In the genomic region with DNA sequence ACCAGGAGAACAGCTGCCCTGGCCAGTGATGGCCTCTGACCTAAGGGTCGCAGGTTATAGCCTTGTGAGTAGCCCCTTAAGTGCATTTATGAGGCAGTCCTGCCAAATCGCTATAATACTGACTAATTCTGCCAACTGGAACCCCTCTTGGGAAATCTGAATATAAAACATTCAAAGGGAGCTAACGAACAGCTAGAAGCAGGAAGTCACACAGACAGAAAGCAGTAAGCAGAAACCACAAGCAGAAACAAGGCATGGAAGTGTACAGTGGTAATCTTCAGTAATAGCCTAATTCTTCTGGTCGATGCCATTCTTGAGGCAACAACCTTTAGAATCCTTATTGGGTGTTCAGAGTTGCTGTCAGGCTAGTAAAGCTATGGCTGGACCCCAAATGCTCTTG, we compare ENCODE assay signal across 14 cellular contexts.
DNase-seq lines count a peak whose midpoint lies in the region; ATAC-seq and TF ChIP-seq lines count a peak whose summit lies in the region.
"Had no signal": no experiment of that assay in that cellular context is flagged by ENCODE, and none has a peak within 500 bp of the region (broad histone marks: within the 10 kb centered on the region; RNA-seq: fewer than 3 reads in every experiment).

No MANE protein-coding gene starts in this region.

- H3K4me1 ChIP-seq in PC-9 (replicated peaks; ENCODE audit: insufficient read depth) = peaks cover 11% of the 10 kb centered on the region; the same call in 1 of the 2 replicates
- H3K4me1 ChIP-seq: upper lobe of left lung had no signal

- ATAC-seq in GM18907 (IDR thresholded peaks at IDR 0.05; ENCODE audit: unreplicated experiment) = peak; percentile 52
- ATAC-seq: naive thymus-derived CD8-positive, alpha-beta T cell had no signal

- H3K79me2 ChIP-seq in PC-9 (ENCODE audit: low read depth) = no peaks in the 10 kb centered on the region

- BruUV-seq in PC-9 (replicated peaks; lab: Mats Ljungman, UMichigan) = no TSS peak

- CTCF ChIA-PET in PC-9 (lab: Charles Lee) = no interaction called here

- DNase-seq in AG10803 (ENCODE audit: low read depth) = peak; percentile 31
- DNase-seq in PC-9 = no peak
- DNase-seq in fibroblast of pulmonary artery (ENCODE audit: low read depth) = peak; percentile 11
- no peak for DNase-seq in OCI-M2 (lab: John Stamatoyannopoulos, UW; ENCODE audit: unreplicated experiment)
- no peak for DNase-seq in NCI-H2029 (lab: John Stamatoyannopoulos, UW)
- no peak for DNase-seq in activated effector memory CD4-positive, alpha-beta T cell treated with Interleukin-2 at 50 U/mL for 16 hours
- DNase-seq in COLO668 (lab: John Stamatoyannopoulos, UW; ENCODE audit: unreplicated experiment) = no peak
- DNase-seq: activated B cell treated with CpG ODN at 0.5 μM for 24 hours; erythroblast; naive thymus-derived CD8-positive, alpha-beta T cell; NCI-H1694; NCI-H526; upper lobe of left lung had no signal

- no peaks in the 10 kb centered on the region for H3K9me2 ChIP-seq in PC-9 (ENCODE audit: insufficient read depth)

- H2AFZ ChIP-seq in PC-9 = peak overlapping the region; percentile 53; the same call in 1 of the 2 replicates

- peak overlapping the region; percentile 37; the same call in 1 of the 2 replicates for H3K4me2 ChIP-seq in PC-9

- no peaks in the 10 kb centered on the region for H4K20me1 ChIP-seq in PC-9 (ENCODE audit: insufficient read depth)

- H3K27ac ChIP-seq in PC-9 = no peak overlapping the region
- H3K27ac ChIP-seq: upper lobe of left lung had no signal

- H3K36me3 ChIP-seq in PC-9 (ENCODE audit: low read depth) = no peaks in the 10 kb centered on the region
- H3K36me3 ChIP-seq: upper lobe of left lung had no signal

- no peak for TF ChIP-seq CTCF in AG10803 (conservative IDR thresholded peaks at IDR 0.05; ENCODE audit: low read length)
- TF ChIP-seq CTCF in PC-9 (conservative IDR thresholded peaks at IDR 0.05) = no peak
- TF ChIP-seq CTCF in fibroblast of pulmonary artery (IDR thresholded peaks at IDR 0.05; ENCODE audit: low read length, missing control alignments) = no peak

- H3F3A ChIP-seq in PC-9 (ENCODE audit: insufficient read depth, low read depth) = peaks cover 8% of the 10 kb centered on the region; the same call in 1 of the 2 replicates

- no peak overlapping the region for H3K4me3 ChIP-seq in AG10803 (ENCODE audit: low read length)
- no peak overlapping the region for H3K4me3 ChIP-seq in PC-9
- H3K4me3 ChIP-seq in fibroblast of pulmonary artery (replicated peaks; ENCODE audit: low read depth, low read length) = no peak overlapping the region
- H3K4me3 ChIP-seq: upper lobe of left lung had no signal

- POLR2A ChIA-PET in PC-9 (lab: Charles Lee; ENCODE audit: unreplicated experiment) = no interaction called here

- H3K27me3 ChIP-seq in PC-9 (ENCODE audit: insufficient read depth, low read depth) = no peaks in the 10 kb centered on the region
- H3K27me3 ChIP-seq: upper lobe of left lung had no signal

- H3K9me3 ChIP-seq in PC-9 (ENCODE audit: insufficient read depth, low read depth) = peaks cover 8% of the 10 kb centered on the region
- H3K9me3 ChIP-seq: upper lobe of left lung had no signal

- intact Hi-C loops in PC-9 (cut with micrococcal nuclease; ENCODE audit: unreplicated experiment) = no loop called here

Comparison
In these comparisons a context has a peak if more than half of its experiments do, and no peak if none do; other contexts are left out.
1. DNase-seq: peak in AG10803 (single experiment) and fibroblast of pulmonary artery (single experiment); none in PC-9 (0 of 2), OCI-M2 (single experiment), NCI-H2029 (single experiment), activated effector memory CD4-positive, alpha-beta T cell treated with Interleukin-2 at 50 U/mL for 16 hours (single experiment) and COLO668 (single experiment).